Comparison of ENCODE assay signal across 16 cellular contexts in genomic region chr3:18745472-18745871, GRCh38.
DNase-seq lines count a peak whose midpoint lies in the region; ATAC-seq and TF ChIP-seq lines count a peak whose summit lies in the region.
"Had no signal": no experiment of that assay in that cellular context is flagged by ENCODE, and none has a peak within 500 bp of the region (broad histone marks: within the 10 kb centered on the region; RNA-seq: fewer than 3 reads in every experiment).

No MANE protein-coding gene starts in this region.

- H3K4me1 Mint-ChIP-seq in activated T-cell treated with anti-CD3 and anti-CD28 coated beads, Interleukin-2, amount 50 U/mL, for 24 hours (ENCODE audit: low read depth), result peaks cover 85% of the 10 kb centered on the region
- H3K4me1 Mint-ChIP-seq in activated T-helper 2 cell treated with anti-CD3 and anti-CD28 coated beads, Interferon-gamma antibody, Interleukin-2, Interleukin-4, amounts not matched to agents 10 μg/mL and 5 μg/mL and 100 μg/mL, durations not matched to agents 14 hours and 24 hours and 36 hours (ENCODE audit: low read depth), result peaks cover 72% of the 10 kb centered on the region
- H3K4me1 Mint-ChIP-seq: mesothelial cell of epicardium had no signal

- no peak overlapping the region for H3K4me3 Mint-ChIP-seq in activated T-cell treated with anti-CD3 and anti-CD28 coated beads, Interleukin-2, amount 50 U/mL, for 24 hours
- H3K4me3 Mint-ChIP-seq in activated T-helper 2 cell treated with anti-CD3 and anti-CD28 coated beads, Interferon-gamma antibody, Interleukin-2, Interleukin-4, amounts not matched to agents 10 μg/mL and 5 μg/mL and 100 μg/mL, durations not matched to agents 14 hours and 24 hours and 36 hours (ENCODE audit: low read depth), result peak overlapping the region; percentile 20
- H3K4me3 Mint-ChIP-seq: mesothelial cell of epicardium had no signal

- no peak overlapping the region for H3K4me3 ChIP-seq in NB4 (ENCODE audit: low read depth, low read length)
- H3K4me3 ChIP-seq: coronary artery, K562, uterus had no signal

- H3K27ac Mint-ChIP-seq in activated T-cell treated with anti-CD3 and anti-CD28 coated beads, Interleukin-2, amount 50 U/mL, for 24 hours, result peak overlapping the region; percentile 76
- peak overlapping the region; percentile 83 for H3K27ac Mint-ChIP-seq in activated T-helper 2 cell treated with anti-CD3 and anti-CD28 coated beads, Interferon-gamma antibody, Interleukin-2, Interleukin-4, amounts not matched to agents 10 μg/mL and 5 μg/mL and 100 μg/mL, durations not matched to agents 14 hours and 24 hours and 36 hours
- H3K27ac Mint-ChIP-seq: mesothelial cell of epicardium, progenitor cell of endocrine pancreas had no signal

- intact Hi-C loops in activated T-helper 2 cell treated with anti-CD3 and anti-CD28 coated beads, Interferon-gamma antibody, Interleukin-2, Interleukin-4, amounts not matched to agents 10 μg/mL and 5 μg/mL and 100 μg/mL, durations not matched to agents 14 hours and 24 hours and 36 hours (cut with micrococcal nuclease), result loop anchor here (2.0 to 10.0 kb wide), 2 partner anchors 33 to 1189 kb away; partner anchors contain the start of gene EFHB
- intact Hi-C loops in sciatic nerve (cut with DNase I), result no loop called here

- TF ChIP-seq POLR2A in NB4 (IDR thresholded peaks at IDR 0.05; ENCODE audit: extremely low read depth, insufficient read length), result no peak

- H3K27me3 Mint-ChIP-seq in activated T-cell treated with anti-CD3 and anti-CD28 coated beads, Interleukin-2, amount 50 U/mL, for 24 hours, result no peaks in the 10 kb centered on the region
- H3K27me3 Mint-ChIP-seq in activated T-helper 2 cell treated with anti-CD3 and anti-CD28 coated beads, Interferon-gamma antibody, Interleukin-2, Interleukin-4, amounts not matched to agents 10 μg/mL and 5 μg/mL and 100 μg/mL, durations not matched to agents 14 hours and 24 hours and 36 hours (ENCODE audit: low read depth), result no peaks in the 10 kb centered on the region
- H3K27me3 Mint-ChIP-seq: progenitor cell of endocrine pancreas had no signal

- H3K36me3 Mint-ChIP-seq in activated T-cell treated with anti-CD3 and anti-CD28 coated beads, Interleukin-2, amount 50 U/mL, for 24 hours (ENCODE audit: low read depth), result peaks cover 19% of the 10 kb centered on the region
- peaks cover 18% of the 10 kb centered on the region for H3K36me3 Mint-ChIP-seq in activated T-helper 2 cell treated with anti-CD3 and anti-CD28 coated beads, Interferon-gamma antibody, Interleukin-2, Interleukin-4, amounts not matched to agents 10 μg/mL and 5 μg/mL and 100 μg/mL, durations not matched to agents 14 hours and 24 hours and 36 hours (ENCODE audit: low read depth)
- H3K36me3 Mint-ChIP-seq: mesothelial cell of epicardium had no signal

- ATAC-seq in sciatic nerve (peak; percentile 76), GM21723 (IDR thresholded peaks at IDR 0.05; ENCODE audit: unreplicated experiment) (no peak), HG03439 (IDR thresholded peaks at IDR 0.05; ENCODE audit: unreplicated experiment) (no peak)
- ATAC-seq: K562 had no signal

- peaks cover 3% of the 10 kb centered on the region for H3K9me3 Mint-ChIP-seq in activated T-cell treated with anti-CD3 and anti-CD28 coated beads, Interleukin-2, amount 50 U/mL, for 24 hours
- H3K9me3 Mint-ChIP-seq in activated T-helper 2 cell treated with anti-CD3 and anti-CD28 coated beads, Interferon-gamma antibody, Interleukin-2, Interleukin-4, amounts not matched to agents 10 μg/mL and 5 μg/mL and 100 μg/mL, durations not matched to agents 14 hours and 24 hours and 36 hours, result peaks cover 3% of the 10 kb centered on the region
- H3K9me3 Mint-ChIP-seq: mesothelial cell of epicardium had no signal

- no peak for TF ChIP-seq CTCF in NB4 (IDR thresholded peaks at IDR 0.05; ENCODE audit: low read depth, low read length)

- no peak for DNase-seq in activated T-cell treated with anti-CD3 and anti-CD28 coated beads, Interleukin-2, amount 50 U/mL, for 24 hours
- no peak for DNase-seq in activated T-cell treated with anti-CD3 and anti-CD28 coated beads for 4 hours
- DNase-seq in NB4 (ENCODE audit: low read depth), result peak; percentile 79
- DNase-seq in activated T-helper 2 cell treated with anti-CD3 and anti-CD28 coated beads, Interferon-gamma antibody, Interleukin-2, Interleukin-4, amounts not matched to agents 10 μg/mL and 5 μg/mL and 100 μg/mL, durations not matched to agents 14 hours and 24 hours and 36 hours (ENCODE audit: low spot score), result no peak
- no peak for DNase-seq in sciatic nerve (ENCODE audit: low spot score)
- no peak for DNase-seq in retina
- DNase-seq: ACHN, NCI-H2029, SK-N-SH, uterus had no signal
